ENCODE assay signal across 15 cellular contexts in genomic region chr1:99789715-99790114, GRCh38.
"Had no signal": no experiment of that assay in that cellular context is flagged by ENCODE, and none has a peak within 500 bp of the region (broad histone marks: within the 10 kb centered on the region; RNA-seq: fewer than 3 reads in every experiment).

No MANE protein-coding gene starts in this region.

- H2AFZ ChIP-seq: hepatocyte had no signal

- H3K4me2 ChIP-seq: hepatocyte, smooth muscle cell had no signal

- H3K27ac ChIP-seq: foreskin keratinocyte, hepatocyte, ovary, right atrium auricular region had no signal

- FAIRE-seq: colon, kidney, urothelium cell line had no signal

- H3K4me1 ChIP-seq: foreskin keratinocyte, right atrium auricular region had no signal

- H3K27me3 ChIP-seq: foreskin keratinocyte, hepatocyte, ovary, right atrium auricular region had no signal

- DNase-seq: effector memory CD8-positive, alpha-beta T cell; foreskin keratinocyte; kidney; left cardiac atrium; mammary epithelial cell; natural killer cell; ovary; stimulated activated CD4-positive, alpha-beta T cell treated with anti-CD3 and anti-CD28 coated beads, Interleukin-2, amount 100 ng/mL, for 48 hours; stimulated activated naive CD4-positive, alpha-beta T cell treated with Interleukin-2 at 50 U/mL for 16 hours; trophoblast cell had no signal

- H3K36me3 ChIP-seq: ovary, right atrium auricular region had no signal

- H3K9me3 ChIP-seq: ovary, right atrium auricular region had no signal

- ATAC-seq: effector memory CD8-positive, alpha-beta T cell; foreskin keratinocyte; left cardiac atrium; natural killer cell had no signal

- H3K4me3 ChIP-seq: hepatocyte, ovary, right atrium auricular region, smooth muscle cell had no signal

- H3K79me2 ChIP-seq: hepatocyte had no signal
